In the genomic region with DNA sequence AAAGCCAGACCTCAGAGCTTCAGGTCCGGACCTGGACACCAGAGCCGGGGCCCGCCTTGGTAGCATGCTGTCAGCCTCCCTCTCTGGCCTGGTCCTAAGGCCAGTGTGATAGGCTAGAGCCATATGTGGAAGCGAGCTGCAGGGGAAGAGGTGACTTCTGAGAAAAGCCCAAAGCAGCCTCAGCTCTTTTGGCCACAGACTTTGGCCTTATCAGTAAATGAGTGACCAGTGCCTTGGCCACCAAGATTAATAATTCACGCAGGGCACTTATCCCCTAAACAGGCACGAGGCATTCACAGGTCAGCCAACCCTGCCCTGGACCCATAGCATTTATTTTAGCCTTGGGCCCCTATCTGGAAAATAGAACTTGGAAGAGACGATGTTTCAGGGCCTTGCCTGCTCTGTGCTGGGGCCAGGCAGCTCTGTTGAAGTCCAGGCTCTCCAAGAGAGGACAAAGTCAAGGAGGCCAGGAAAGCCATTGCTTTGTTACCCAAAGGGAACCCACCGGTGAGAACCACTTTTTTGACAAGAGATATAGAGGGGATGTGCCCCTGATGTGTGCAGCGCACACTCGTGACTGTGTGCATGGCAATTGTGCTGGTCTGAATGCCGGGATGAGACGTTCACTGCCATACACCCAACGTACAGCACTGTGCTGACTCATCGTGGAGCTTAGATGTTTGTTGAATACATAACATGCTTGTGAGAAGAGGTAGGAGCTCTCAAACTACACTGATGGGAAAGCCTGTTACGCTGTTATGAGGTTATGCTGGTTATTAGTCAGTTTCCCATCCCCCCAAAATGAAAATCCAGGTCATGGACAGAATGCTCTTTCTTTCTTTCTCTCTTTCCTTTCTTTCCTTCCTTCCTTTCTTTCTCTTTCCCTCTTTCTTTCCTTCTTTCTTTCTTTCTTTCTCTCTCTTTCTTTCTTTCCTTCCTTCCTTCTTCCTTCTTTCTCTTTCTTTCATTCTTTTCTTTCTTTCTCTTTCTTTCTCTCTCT, we compare ENCODE assay signal across 9 cellular contexts. TPM values are rescaled to one million over a fixed set of nuclear protein-coding genes. Genes with fewer than 3 reads are reported as not detected.
DNase-seq lines count a peak whose midpoint lies in the region; ATAC-seq and TF ChIP-seq lines count a peak whose summit lies in the region.
"Had no signal": no experiment of that assay in that cellular context is flagged by ENCODE, and none has a peak within 500 bp of the region (broad histone marks: within the 10 kb centered on the region; RNA-seq: fewer than 3 reads in every experiment).

No MANE protein-coding gene starts in this region.

- TF ChIP-seq CTCF in cardiac fibroblast (IDR thresholded peaks at IDR 0.05; ENCODE audit: low read depth, low read length): no peak

- H3K4me1 Mint-ChIP-seq in stimulated activated naive CD8-positive, alpha-beta T cell treated with anti-CD3 and anti-CD28 coated beads, Interleukin-15, amount 100 ng/mL, for 72 hours: peaks cover 67% of the 10 kb centered on the region

- DNase-seq in stimulated activated CD4-positive, alpha-beta T cell treated with anti-CD3 and anti-CD28 coated beads, Interleukin-4, amount 100 ng/mL, for 24 hours: peak; percentile 59
- no peak for DNase-seq in stimulated activated CD4-positive, alpha-beta T cell treated with anti-CD3 and anti-CD28 coated beads, Interleukin-12 subunit alpha, Interleukin-12 subunit beta, amount 100 ng/mL, for 4 hours
- DNase-seq in M059J (ENCODE audit: low read depth): peak; percentile 45
- DNase-seq in cardiac fibroblast (ENCODE audit: low read depth in 2 of 2): peak; percentile 55 to 87
- no peak for DNase-seq in stimulated activated naive CD8-positive, alpha-beta T cell treated with anti-CD3 and anti-CD28 coated beads, Interleukin-15, amount 100 ng/mL, for 72 hours
- no peak for DNase-seq in OCI-M2 (lab: John Stamatoyannopoulos, UW; ENCODE audit: unreplicated experiment)
- DNase-seq in epidermal melanocyte (ENCODE audit: insufficient read length, low spot score): no peak
- no peak for DNase-seq in cerebellar nuclear complex (lab: John Stamatoyannopoulos, UW)

- H3K27ac Mint-ChIP-seq in stimulated activated naive CD8-positive, alpha-beta T cell treated with anti-CD3 and anti-CD28 coated beads, Interleukin-15, amount 100 ng/mL, for 72 hours: peak overlapping the region in 1 of 2 donors; percentile 85

- H3K4me3 Mint-ChIP-seq in stimulated activated naive CD8-positive, alpha-beta T cell treated with anti-CD3 and anti-CD28 coated beads, Interleukin-15, amount 100 ng/mL, for 72 hours: peak overlapping the region in 1 of 2 donors; percentile 11

- H3K27me3 Mint-ChIP-seq in stimulated activated naive CD8-positive, alpha-beta T cell treated with anti-CD3 and anti-CD28 coated beads, Interleukin-15, amount 100 ng/mL, for 72 hours: no peaks in the 10 kb centered on the region

- H3K9me3 Mint-ChIP-seq in stimulated activated naive CD8-positive, alpha-beta T cell treated with anti-CD3 and anti-CD28 coated beads, Interleukin-15, amount 100 ng/mL, for 72 hours: no peaks in the 10 kb centered on the region

- ATAC-seq in stimulated activated naive CD8-positive, alpha-beta T cell treated with anti-CD3 and anti-CD28 coated beads, Interleukin-15, amount 100 ng/mL, for 72 hours: peak; percentile 78

- no peak overlapping the region for H3K4me3 ChIP-seq in cardiac fibroblast (replicated peaks in 1 of 2; ENCODE audit: low read depth in 2 of 2, low read length in 2 of 2)

RNA-seq across cellular contexts. Expression of a gene that starts 5.0 kb away (rescaled TPM):
- total RNA-seq in M059J (2014; rRNA removed; shearing (Covaris generic)): 0.02 TPM in 1 of 2 replicates, not detected in the other
- total RNA-seq: activated CD8-positive, alpha-beta memory T cell treated with anti-CD3 and anti-CD28 coated beads for 36 hours had no signal

RNA-seq across cellular contexts. Expression of a gene that starts 21.3 kb away (rescaled TPM):
- total RNA-seq in M059J (2014; rRNA removed; shearing (Covaris generic)): not detected in 2 replicates
- total RNA-seq: activated CD8-positive, alpha-beta memory T cell treated with anti-CD3 and anti-CD28 coated beads for 36 hours had no signal

RNA-seq across cellular contexts. Expression of a gene that starts 21.5 kb away (rescaled TPM):
- 9.8 and 11.5 TPM in 2 replicates for total RNA-seq in M059J (2014; rRNA removed; shearing (Covaris generic))

RNA-seq across cellular contexts. Expression of a gene that starts 27.7 kb away (rescaled TPM):
- total RNA-seq in M059J (2014; rRNA removed; shearing (Covaris generic)): 443 and 538 TPM in 2 replicates

RNA-seq across cellular contexts. Expression of a gene that starts 30.2 kb away (rescaled TPM):
- 1.7 and 2.4 TPM in 2 replicates for total RNA-seq in M059J (2014; rRNA removed; shearing (Covaris generic))

Comparison
In these comparisons a context has a peak if more than half of its experiments do, and no peak if none do; other contexts are left out.
1. DNase-seq: peak in stimulated activated CD4-positive, alpha-beta T cell treated with anti-CD3 and anti-CD28 coated beads, Interleukin-4, amount 100 ng/mL, for 24 hours (single experiment), M059J (single experiment) and cardiac fibroblast (2 of 2); none in stimulated activated CD4-positive, alpha-beta T cell treated with anti-CD3 and anti-CD28 coated beads, Interleukin-12 subunit alpha, Interleukin-12 subunit beta, amount 100 ng/mL, for 4 hours (single experiment), stimulated activated naive CD8-positive, alpha-beta T cell treated with anti-CD3 and anti-CD28 coated beads, Interleukin-15, amount 100 ng/mL, for 72 hours (0 of 2), OCI-M2 (single experiment), epidermal melanocyte (single experiment) and cerebellar nuclear complex (0 of 2).